In genomic region chr20:22515264-22515663, GRCh38 we compare ENCODE assay signal across 32 cellular contexts.
"Had no signal": no experiment of that assay in that cellular context is flagged by ENCODE, and none has a peak within 500 bp of the region (broad histone marks: within the 10 kb centered on the region; RNA-seq: fewer than 3 reads in every experiment).

No MANE protein-coding gene starts in this region.

- H3K27ac ChIP-seq: adrenal gland, epithelial cell of prostate, gastrocnemius medialis, hepatocyte, neutrophil, ovary, prostate gland, sigmoid colon, upper lobe of left lung had no signal

- H3K4me1 Mint-ChIP-seq: activated CD4-positive, alpha-beta T cell treated with anti-CD3 and anti-CD28 coated beads for 36 hours; activated naive CD8-positive, alpha-beta T cell treated with anti-CD3 and anti-CD28 coated beads for 36 hours; naive B cell; stimulated activated memory B cell treated with anti-CD40 and anti-IgM and Interleukin-4, amounts not matched to agents 10 μg/mL and 1 μg/mL and 100 μg/mL, for 72 hours; stimulated activated naive CD8-positive, alpha-beta T cell treated with anti-CD3 and anti-CD28 coated beads, Interleukin-15, amount 100 ng/mL, for 72 hours had no signal

- H3K4me2 ChIP-seq: hepatocyte had no signal

- H2AFZ ChIP-seq: hepatocyte had no signal

- H3K9me3 Mint-ChIP-seq: activated naive CD8-positive, alpha-beta T cell treated with anti-CD3 and anti-CD28 coated beads for 36 hours; mesothelial cell of epicardium; nephron progenitor cell; stimulated activated memory B cell treated with anti-CD40 and anti-IgM and Interleukin-4, amounts not matched to agents 10 μg/mL and 1 μg/mL and 100 μg/mL, for 72 hours; stimulated activated naive CD8-positive, alpha-beta T cell treated with anti-CD3 and anti-CD28 coated beads, Interleukin-15, amount 100 ng/mL, for 72 hours; T-helper 2 cell treated with Interferon-gamma antibody and Interleukin-4, amounts not matched to agents 5 μg/mL and 100 μg/mL, for 36 hours had no signal

- DNase-seq: activated CD4-positive, alpha-beta T cell treated with anti-CD3 and anti-CD28 coated beads for 36 hours; activated CD4-positive, alpha-beta T cell treated with anti-CD3 and anti-CD28 coated beads, Interleukin-2, amount 50 U/mL, for 4 hours; activated CD4-positive, CD25-positive, alpha-beta regulatory T cell; activated naive CD4-positive, alpha-beta T cell treated with anti-CD3 and anti-CD28 coated beads for 36 hours; activated naive CD8-positive, alpha-beta T cell treated with anti-CD3 and anti-CD28 coated beads for 36 hours; activated T-cell treated with anti-CD3 and anti-CD28 coated beads for 4 hours; activated T-cell treated with anti-CD3 and anti-CD28 coated beads, Interleukin-2, amount 50 U/mL, for 72 hours; adrenal gland; aorta; body of pancreas; effector CD4-positive, alpha-beta T cell; gastrocnemius medialis; kidney; left colon; naive B cell; nephron progenitor cell; ovary; retina; sigmoid colon; small intestine; stimulated activated CD4-positive, alpha-beta T cell treated with anti-CD3 and anti-CD28 coated beads, Interleukin-4, amount 100 ng/mL, for 4 hours; stimulated activated CD8-positive, alpha-beta memory T cell treated with anti-CD3 and anti-CD28 coated beads, Interleukin-4, amount 100 ng/mL, for 48 hours; stimulated activated naive CD8-positive, alpha-beta T cell treated with anti-CD3 and anti-CD28 coated beads, Interleukin-15, amount 100 ng/mL, for 72 hours; substantia nigra; upper lobe of left lung had no signal

- H3K27ac Mint-ChIP-seq: activated CD4-positive, alpha-beta T cell treated with anti-CD3 and anti-CD28 coated beads for 36 hours; activated naive CD4-positive, alpha-beta T cell treated with anti-CD3 and anti-CD28 coated beads for 36 hours; activated naive CD8-positive, alpha-beta T cell treated with anti-CD3 and anti-CD28 coated beads for 36 hours; activated T-cell treated with anti-CD3 and anti-CD28 coated beads, Interleukin-2, amount 50 U/mL, for 72 hours; mesothelial cell of epicardium; naive B cell; nephron progenitor cell; stimulated activated memory B cell treated with anti-CD40 and anti-IgM and Interleukin-4, amounts not matched to agents 10 μg/mL and 1 μg/mL and 100 μg/mL, for 72 hours; stimulated activated naive CD8-positive, alpha-beta T cell treated with anti-CD3 and anti-CD28 coated beads, Interleukin-15, amount 100 ng/mL, for 72 hours; T-helper 2 cell treated with Interferon-gamma antibody and Interleukin-4, amounts not matched to agents 5 μg/mL and 100 μg/mL, for 36 hours had no signal

- H3K27me3 ChIP-seq: adrenal gland, body of pancreas, gastrocnemius medialis, hepatocyte, ovary, sigmoid colon, upper lobe of left lung had no signal

- H3K4me1 ChIP-seq: adrenal gland, gastrocnemius medialis, prostate gland, sigmoid colon had no signal

- H3K4me3 ChIP-seq: adrenal gland, body of pancreas, gastrocnemius medialis, hepatocyte, ovary, prostate gland, sigmoid colon, upper lobe of left lung had no signal

- H3K79me2 ChIP-seq: hepatocyte had no signal

- H3K4me3 Mint-ChIP-seq: activated CD4-positive, alpha-beta T cell treated with anti-CD3 and anti-CD28 coated beads for 36 hours; activated naive CD4-positive, alpha-beta T cell treated with anti-CD3 and anti-CD28 coated beads for 36 hours; activated naive CD8-positive, alpha-beta T cell treated with anti-CD3 and anti-CD28 coated beads for 36 hours; activated T-cell treated with anti-CD3 and anti-CD28 coated beads, Interleukin-2, amount 50 U/mL, for 72 hours; mesothelial cell of epicardium; naive B cell; nephron progenitor cell; stimulated activated memory B cell treated with anti-CD40 and anti-IgM and Interleukin-4, amounts not matched to agents 10 μg/mL and 1 μg/mL and 100 μg/mL, for 72 hours; stimulated activated naive CD8-positive, alpha-beta T cell treated with anti-CD3 and anti-CD28 coated beads, Interleukin-15, amount 100 ng/mL, for 72 hours; T-helper 2 cell treated with Interferon-gamma antibody and Interleukin-4, amounts not matched to agents 5 μg/mL and 100 μg/mL, for 36 hours had no signal

- H3K9me3 ChIP-seq: adrenal gland, body of pancreas, gastrocnemius medialis, neutrophil, ovary, prostate gland, sigmoid colon, upper lobe of left lung had no signal

- H3K36me3 Mint-ChIP-seq: activated naive CD8-positive, alpha-beta T cell treated with anti-CD3 and anti-CD28 coated beads for 36 hours; mesothelial cell of epicardium; naive B cell; stimulated activated memory B cell treated with anti-CD40 and anti-IgM and Interleukin-4, amounts not matched to agents 10 μg/mL and 1 μg/mL and 100 μg/mL, for 72 hours had no signal

- H3K36me3 ChIP-seq: adrenal gland, gastrocnemius medialis, neutrophil, ovary, prostate gland, sigmoid colon, upper lobe of left lung had no signal

- H3K27me3 Mint-ChIP-seq: activated CD4-positive, alpha-beta T cell treated with anti-CD3 and anti-CD28 coated beads for 36 hours; stimulated activated memory B cell treated with anti-CD40 and anti-IgM and Interleukin-4, amounts not matched to agents 10 μg/mL and 1 μg/mL and 100 μg/mL, for 72 hours; stimulated activated naive CD8-positive, alpha-beta T cell treated with anti-CD3 and anti-CD28 coated beads, Interleukin-15, amount 100 ng/mL, for 72 hours had no signal
